ENCODE assay signal across 10 cellular contexts in the genomic region with DNA sequence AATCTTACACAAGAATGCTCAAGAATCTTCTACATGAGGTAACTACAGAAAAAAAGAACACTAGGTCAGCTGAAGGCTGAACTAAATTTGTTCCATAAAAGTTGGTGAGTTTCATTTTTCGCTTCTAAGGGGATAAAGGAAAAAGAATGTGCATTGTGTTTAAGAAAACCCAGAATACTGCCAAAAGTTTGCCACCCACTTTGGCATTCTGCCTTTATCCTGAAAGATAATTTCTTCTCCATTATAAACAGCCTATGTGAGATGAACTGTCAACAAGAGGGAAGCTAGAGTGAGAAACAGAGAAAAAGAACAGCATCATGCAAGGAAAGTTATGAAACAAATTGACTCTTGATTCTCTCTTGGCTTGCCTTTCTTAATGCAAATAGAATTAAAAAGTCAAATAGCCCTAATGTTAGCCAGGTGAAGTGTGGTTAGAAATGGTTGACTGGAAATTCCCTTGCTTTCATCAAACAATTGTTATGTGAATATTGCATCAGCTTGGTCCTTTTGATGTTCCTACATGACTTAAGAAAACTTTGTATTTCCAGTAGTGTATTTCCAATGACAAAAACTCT. TPM values are rescaled to one million over a fixed set of nuclear protein-coding genes. Genes with fewer than 3 reads are reported as not detected.
DNase-seq lines count a peak whose midpoint lies in the region; FAIRE-seq and TF ChIP-seq lines count a peak whose summit lies in the region.
"Had no signal": no experiment of that assay in that cellular context is flagged by ENCODE, and none has a peak within 500 bp of the region (broad histone marks: within the 10 kb centered on the region; RNA-seq: fewer than 3 reads in every experiment).

No MANE protein-coding gene starts in this region.

- no peaks in the 10 kb centered on the region for H3K4me1 ChIP-seq in neural progenitor cell
- H3K4me1 ChIP-seq: parathyroid adenoma had no signal

- no peak overlapping the region for H3K4me3 Mint-ChIP-seq in neural progenitor cell

- H3K79me2 ChIP-seq in neural progenitor cell (ENCODE audit: low read depth) = no peaks in the 10 kb centered on the region
- H3K79me2 ChIP-seq: parathyroid adenoma had no signal

- H3K36me3 Mint-ChIP-seq in neural progenitor cell = no peaks in the 10 kb centered on the region

- no peak overlapping the region for H3K9ac ChIP-seq in neural progenitor cell
- H3K9ac ChIP-seq: parathyroid adenoma had no signal

- no peaks in the 10 kb centered on the region for H3K27me3 ChIP-seq in neural progenitor cell

- H4K20me1 ChIP-seq in neural progenitor cell (ENCODE audit: low read depth) = no peaks in the 10 kb centered on the region

- no peak for TF ChIP-seq CTCF in neural progenitor cell (IDR thresholded peaks at IDR 0.05)

- peaks cover 4% of the 10 kb centered on the region for H3K9me3 Mint-ChIP-seq in neural progenitor cell

- H3K4me1 Mint-ChIP-seq in neural progenitor cell = no peaks in the 10 kb centered on the region

- intact Hi-C loops in head of caudate nucleus (cut with DNase I) = no loop called here

- no peaks in the 10 kb centered on the region for H3F3A ChIP-seq in neural progenitor cell (ENCODE audit: low read depth)

- H3K27ac Mint-ChIP-seq in neural progenitor cell = no peak overlapping the region

- no peaks in the 10 kb centered on the region for H3K36me3 ChIP-seq in neural progenitor cell

- H3K27ac ChIP-seq in neural progenitor cell (no peak overlapping the region), caudate nucleus (ENCODE audit: low read depth, low read length) (no peak overlapping the region)
- H3K27ac ChIP-seq: parathyroid adenoma had no signal

- DNase-seq in GM19239 (ENCODE audit: insufficient read length, low spot score) (no peak), NCI-H226 (peak; percentile 16), dedifferentiated amniotic fluid mesenchymal stem cell (ENCODE audit: extremely low spot score) (peak; percentile 43), neural progenitor cell (ENCODE audit: low spot score) (no peak), caudate nucleus (lab: John Stamatoyannopoulos, UW) (no peak), head of caudate nucleus (no peak), NCI-H345 (lab: John Stamatoyannopoulos, UW) (no peak)
- DNase-seq: activated T-cell treated with anti-CD3 and anti-CD28 coated beads for 4 hours, NCI-H2171 treated with DMSO at 0.1 percent for 48 hours had no signal

- no peaks in the 10 kb centered on the region for H3K9me3 ChIP-seq in neural progenitor cell (ENCODE audit: low read depth)

- H3K27me3 Mint-ChIP-seq in neural progenitor cell (ENCODE audit: insufficient read depth, low read depth) = no peaks in the 10 kb centered on the region

- H3K4me3 ChIP-seq in neural progenitor cell = no peak overlapping the region

- H2AFZ ChIP-seq in neural progenitor cell (replicated peaks) = peak overlapping the region; percentile 23
- H2AFZ ChIP-seq: parathyroid adenoma had no signal

- H3K4me2 ChIP-seq in neural progenitor cell = no peak overlapping the region

- peak; percentile 90 for FAIRE-seq in GM19239 (lab: Jason Lieb, UNC)

RNA-seq across cellular contexts. Expression of gene STEAP1, which starts 25.8 kb away (rescaled TPM):
- 1.5 and 2.3 TPM in 2 replicates for total RNA-seq in neural progenitor cell (ENCODE audit: low replicate concordance)

RNA-seq across cellular contexts. Expression of gene STEAP2, which starts 31.4 kb away (rescaled TPM):
- total RNA-seq in neural progenitor cell (ENCODE audit: low replicate concordance) = 3.0 and 3.6 TPM in 2 replicates

Comparison
In these comparisons a context has a peak if more than half of its experiments do, and no peak if none do; other contexts are left out.
1. DNase-seq: peak in NCI-H226 (single experiment) and dedifferentiated amniotic fluid mesenchymal stem cell (single experiment); none in GM19239 (single experiment), neural progenitor cell (single experiment), caudate nucleus (0 of 61), head of caudate nucleus (0 of 42) and NCI-H345 (single experiment).